Comparison of ENCODE assay signal across 24 cellular contexts in genomic region chr5:125604104-125604503, GRCh38.
"Had no signal": no experiment of that assay in that cellular context is flagged by ENCODE, and none has a peak within 500 bp of the region (broad histone marks: within the 10 kb centered on the region; RNA-seq: fewer than 3 reads in every experiment).

No MANE protein-coding gene starts in this region.

- H3K27me3 ChIP-seq: adrenal gland, Peyer's patch, SJSA1 had no signal

- ATAC-seq: activated CD4-positive, CD25-positive, alpha-beta regulatory T cell treated with anti-CD3 and anti-CD28 coated beads, Interleukin-2, amount 50 U/mL, for 24 hours; activated CD8-positive, alpha-beta T cell treated with anti-CD3 and anti-CD28 coated beads for 36 hours; activated T-cell treated with anti-CD3 and anti-CD28 coated beads, Interleukin-2, amount 50 U/mL, for 72 hours; SK-N-SH treated with all-trans-retinoic acid at 6 μM for 48 hours had no signal

- H3K27ac ChIP-seq: adrenal gland, Peyer's patch, RWPE1, SJSA1 had no signal

- DNase-seq: activated CD4-positive, alpha-beta T cell treated with anti-CD3 and anti-CD28 coated beads for 4 hours; activated CD8-positive, alpha-beta memory T cell treated with anti-CD3 and anti-CD28 coated beads, Interleukin-2, amount 50 U/mL, for 4 hours; activated CD8-positive, alpha-beta T cell treated with anti-CD3 and anti-CD28 coated beads for 36 hours; activated naive CD4-positive, alpha-beta T cell treated with anti-CD3 and anti-CD28 coated beads, Interleukin-2, amount 50 U/mL, for 16 hours; activated naive CD8-positive, alpha-beta T cell treated with anti-CD3 and anti-CD28 coated beads, Interleukin-2, amount 10 ng/mL, durations not matched to agents 7 days and 5 days; activated T-cell treated with anti-CD3 and anti-CD28 coated beads, Interleukin-2, amount 50 U/mL, for 72 hours; adrenal gland; aorta; MM.1S; NCI-H1105 treated with DMSO at 0.1 percent for 48 hours; NCI-H1436 treated with DMSO at 0.1 percent for 48 hours; NCI-H187; NCI-H2081; NCI-H510A treated with DMSO at 0.1 percent for 48 hours; NCI-H69; NK-92 treated with Interleukin-12 subunit alpha and Interleukin-12 subunit beta, amount 100 ng/mL, for 24 hours; OCI-M1; Peyer's patch; SHP77; SW 1271 had no signal

- H3K4me1 ChIP-seq: Peyer's patch had no signal

- H3K36me3 ChIP-seq: adrenal gland, Peyer's patch, SJSA1 had no signal

- H3K4me3 ChIP-seq: adrenal gland, Peyer's patch, SJSA1 had no signal

- H3K9me3 ChIP-seq: adrenal gland, Peyer's patch, SJSA1 had no signal
